Comparison of ENCODE assay signal across 18 cellular contexts in the genomic region with DNA sequence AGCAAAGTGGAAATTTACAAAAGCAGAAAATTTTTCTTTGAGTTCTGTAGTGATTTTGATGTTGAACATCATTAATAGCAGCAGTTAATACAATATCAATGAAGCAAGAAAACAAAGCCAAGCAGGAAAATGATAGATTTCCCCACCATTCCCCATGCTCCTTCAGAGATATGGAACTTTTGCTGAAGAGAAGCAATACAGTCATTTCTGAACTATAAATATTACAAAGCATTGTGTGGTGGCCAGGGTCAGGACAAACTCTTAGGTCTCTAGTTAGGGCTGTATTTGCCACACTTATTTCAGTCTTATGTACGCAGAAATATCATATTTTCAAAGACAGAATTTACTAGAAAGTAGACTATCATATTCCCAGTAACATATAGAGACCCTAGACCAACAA.
DNase-seq lines count a peak whose midpoint lies in the region; ATAC-seq, FAIRE-seq and TF ChIP-seq lines count a peak whose summit lies in the region.
"Had no signal": no experiment of that assay in that cellular context is flagged by ENCODE, and none has a peak within 500 bp of the region (broad histone marks: within the 10 kb centered on the region; RNA-seq: fewer than 3 reads in every experiment).

No MANE protein-coding gene starts in this region.

- BruUV-seq in GM12878 (replicated peaks; lab: Mats Ljungman, UMichigan): no TSS peak

- H3K4me2 ChIP-seq in GM12878 (ENCODE audit: control insufficient read depth, insufficient read depth): no peak overlapping the region
- H3K4me2 ChIP-seq: A549, BLaER1, KMS-11 had no signal

- TF ChIP-seq CTCF in GM12878 (IDR thresholded peaks at IDR 0.05 in 2 of 3, conservative IDR thresholded peaks at IDR 0.05 in 1 of 3; ENCODE audit: control insufficient read depth in 2 of 3, extremely low read depth in 1 of 3, insufficient read depth in 1 of 3, low read depth in 3 of 3, low read length in 3 of 3): no peak

- intact Hi-C loops in GM12878 (cut with micrococcal nuclease; ENCODE audit: unreplicated experiment): no loop called here

- H2AFZ ChIP-seq in ACC112 (ENCODE audit: low read length, unreplicated experiment): peak overlapping the region; percentile 59
- H2AFZ ChIP-seq in GM12878 (ENCODE audit: control insufficient read depth, low read depth, low read length): no peak overlapping the region

- H3K27me3 ChIP-seq in ACC112 (ENCODE audit: insufficient read depth, low read length) (no peaks in the 10 kb centered on the region), GM12878 (replicated peaks in 1 of 2; ENCODE audit: control insufficient read depth in 2 of 2, insufficient read depth in 2 of 2, low read length in 1 of 2) (no peaks in the 10 kb centered on the region)
- H3K27me3 ChIP-seq: BLaER1 had no signal

- in situ Hi-C loops in GM12878 (cut with MboI): no loop called here

- TF ChIP-seq RAD21 in GM12878 (IDR thresholded peaks at IDR 0.05; ENCODE audit: insufficient read depth, low read depth, low read length): no peak

- H3K4me3 ChIP-seq in ACC112 (ENCODE audit: low read depth, low read length) (no peak overlapping the region), GM12878 (no peak overlapping the region)
- H3K4me3 ChIP-seq: A549, BLaER1, HAP-1 had no signal

- H3K4me1 ChIP-seq in ACC112 (ENCODE audit: control insufficient read depth, insufficient read depth, low read length, unreplicated experiment) (peaks cover 9% of the 10 kb centered on the region), GM12878 (ENCODE audit: control insufficient read depth, insufficient read depth, low read length) (peaks cover 6% of the 10 kb centered on the region)
- H3K4me1 ChIP-seq: BLaER1, HAP-1 had no signal

- ATAC-seq in GM19351 (IDR thresholded peaks at IDR 0.05; ENCODE audit: unreplicated experiment) (peak; percentile 24), HG03432 (IDR thresholded peaks at IDR 0.05; ENCODE audit: unreplicated experiment) (peak; percentile 37), GM12878 (peak; percentile 47), GM18907 (IDR thresholded peaks at IDR 0.05; ENCODE audit: unreplicated experiment) (no peak), GM21381 (IDR thresholded peaks at IDR 0.05; ENCODE audit: unreplicated experiment) (no peak)
- ATAC-seq: A549; CD8-positive, alpha-beta T cell had no signal

- H3K9ac ChIP-seq in GM12878 (ENCODE audit: control insufficient read depth, insufficient read depth, low read length): no peak overlapping the region
- H3K9ac ChIP-seq: BLaER1, KMS-11 had no signal

- TF ChIP-seq POLR2A in GM12878 (IDR thresholded peaks at IDR 0.05; ENCODE audit: low read depth, low read length): no peak

- H3K9me3 ChIP-seq in GM12878 (replicated peaks; ENCODE audit: control insufficient read depth, insufficient read depth, low read length): peaks cover 1% of the 10 kb centered on the region; the same call in 1 of the 3 replicates
- H3K9me3 ChIP-seq: HAP-1 had no signal

- H3K27ac ChIP-seq in ACC112 (ENCODE audit: low read depth, low read length) (no peak overlapping the region), GM12878 (ENCODE audit: control insufficient read depth, insufficient read depth) (peak overlapping the region; percentile 24; the same call in 1 of the 2 replicates)
- H3K27ac ChIP-seq: 22Rv1, A549, BLaER1, HL-60, KMS-11 had no signal

- CTCF ChIA-PET in GM12878 (lab: Yijun Ruan, JAX): interaction anchor here (0.8 to 4.7 kb wide), 9 partner anchors 15 to 248 kb away, joined by 3 to 37 read pairs (median 4); partner anchors contain the start of gene CLDN1

- DNase-seq in GM12878 (ENCODE audit: low read depth, low spot score): no peak
- no peak for DNase-seq in cerebellum (ENCODE audit: low spot score)
- DNase-seq: Calu3; CD8-positive, alpha-beta T cell; DMS79 treated with DMSO at 0.1 percent for 48 hours had no signal

- SMC1A ChIA-PET in GM12878 (lab: Charles Lee; ENCODE audit: uncharacterized antibody, unreplicated experiment): interaction anchor here (0.7 to 6.1 kb wide), 20 partner anchors 11 to 249 kb away, joined by 3 to 45 read pairs (median 3); no protein-coding TSS in a partner anchor

- 0% methylated on average over 1 of the region's 1 CpG for WGBS in GM12878 (ENCODE audit: insufficient coverage, insufficient replicate concordance, low lambda C conversion rate, missing lambda C conversion rate)

- TF ChIP-seq EP300 in GM12878 (IDR thresholded peaks at IDR 0.05; ENCODE audit: borderline replicate concordance in 1 of 2, control insufficient read depth in 1 of 2, low read depth in 2 of 2, low read length in 2 of 2): no peak; a peak in 1 of 4 replicates

- no peaks in the 10 kb centered on the region for H3K79me2 ChIP-seq in ACC112 (ENCODE audit: control insufficient read depth, insufficient read depth, low read length, unreplicated experiment)
- no peaks in the 10 kb centered on the region for H3K79me2 ChIP-seq in GM12878 (ENCODE audit: control insufficient read depth, insufficient read depth, low read length)

- RAD21 ChIA-PET in GM12878 (lab: Charles Lee; ENCODE audit: unreplicated experiment): interaction anchor here (0.6 to 3.9 kb wide), 14 partner anchors 11 to 443 kb away, joined by 3 to 36 read pairs (median 4); no protein-coding TSS in a partner anchor

- H3K36me3 ChIP-seq in ACC112 (ENCODE audit: insufficient read depth, low read length) (no peaks in the 10 kb centered on the region; the same call in 1 of the 2 replicates), GM12878 (ENCODE audit: control insufficient read depth in 2 of 2, insufficient read depth in 2 of 2, low read length in 1 of 2) (no peaks in the 10 kb centered on the region)
- H3K36me3 ChIP-seq: BLaER1, HAP-1 had no signal

- POLR2A ChIA-PET in GM12878 (lab: Charles Lee): interaction anchor here (0.6 to 1.4 kb wide), 7 partner anchors 11 to 1129 kb away, joined by 3 to 6 read pairs (median 3); no protein-coding TSS in a partner anchor

- no peaks in the 10 kb centered on the region for H4K20me1 ChIP-seq in GM12878 (ENCODE audit: control insufficient read depth, insufficient read depth)
- H4K20me1 ChIP-seq: BLaER1 had no signal

- no peak for FAIRE-seq in GM12878 (lab: Jason Lieb, UNC)
- FAIRE-seq: A549, GM12892, H1 had no signal

TF ChIP-seq in GM12878, 131 proteins besides CTCF, POLR2A, EP300 and RAD21 (continues in another document):
- no peak for TF ChIP-seq ZBTB11 (CRISPR knock-in tag; IDR thresholded peaks at IDR 0.05)
- TF ChIP-seq, protein P1, sequence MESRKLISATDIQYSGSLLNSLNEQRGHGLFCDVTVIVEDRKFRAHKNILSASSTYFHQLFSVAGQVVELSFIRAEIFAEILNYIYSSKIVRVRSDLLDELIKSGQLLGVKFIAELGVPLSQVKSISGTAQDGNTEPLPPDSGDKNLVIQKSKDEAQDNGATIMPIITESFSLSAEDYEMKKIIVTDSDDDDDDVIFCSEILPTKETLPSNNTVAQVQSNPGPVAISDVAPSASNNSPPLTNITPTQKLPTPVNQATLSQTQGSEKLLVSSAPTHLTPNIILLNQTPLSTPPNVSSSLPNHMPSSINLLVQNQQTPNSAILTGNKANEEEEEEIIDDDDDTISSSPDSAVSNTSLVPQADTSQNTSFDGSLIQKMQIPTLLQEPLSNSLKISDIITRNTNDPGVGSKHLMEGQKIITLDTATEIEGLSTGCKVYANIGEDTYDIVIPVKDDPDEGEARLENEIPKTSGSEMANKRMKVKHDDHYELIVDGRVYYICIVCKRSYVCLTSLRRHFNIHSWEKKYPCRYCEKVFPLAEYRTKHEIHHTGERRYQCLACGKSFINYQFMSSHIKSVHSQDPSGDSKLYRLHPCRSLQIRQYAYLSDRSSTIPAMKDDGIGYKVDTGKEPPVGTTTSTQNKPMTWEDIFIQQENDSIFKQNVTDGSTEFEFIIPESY (IDR thresholded peaks at IDR 0.05): no peak
- TF ChIP-seq ZNF274 (IDR thresholded peaks at IDR 0.05; ENCODE audit: insufficient read depth, insufficient read length): no peak

Comparison
In these comparisons a context has a peak if more than half of its experiments do, and no peak if none do; other contexts are left out.
1. ATAC-seq: peak in GM19351 (single experiment), HG03432 (single experiment) and GM12878 (single experiment); none in GM18907 (single experiment) and GM21381 (single experiment).